18 cellular contexts compared by ENCODE assay signal in the genomic region with DNA sequence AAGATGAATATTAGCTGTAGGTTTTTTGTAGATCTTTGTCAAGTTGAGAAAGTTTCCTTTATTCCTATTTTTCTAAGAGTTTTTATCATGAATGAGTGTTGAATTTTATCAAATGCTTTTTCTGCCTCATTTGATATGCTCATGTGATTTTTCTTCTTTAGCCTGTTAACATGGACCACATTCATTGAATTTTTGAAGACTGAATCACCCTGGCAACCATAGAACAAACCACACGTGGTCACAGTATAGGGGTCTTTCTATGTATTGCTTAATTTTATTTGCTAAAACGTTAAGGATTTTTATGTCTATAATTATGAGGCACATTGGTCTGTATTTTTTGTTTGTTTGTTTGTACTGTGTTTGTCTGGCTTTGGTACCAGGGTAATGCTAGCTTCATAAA.
DNase-seq lines count a peak whose midpoint lies in the region; ATAC-seq and TF ChIP-seq lines count a peak whose summit lies in the region.
"Had no signal": no experiment of that assay in that cellular context is flagged by ENCODE, and none has a peak within 500 bp of the region (broad histone marks: within the 10 kb centered on the region; RNA-seq: fewer than 3 reads in every experiment).

No MANE protein-coding gene starts in this region.

- no peak for TF ChIP-seq CTCF in chondrocyte (IDR thresholded peaks at IDR 0.05)

- H3K4me2 ChIP-seq in mesendoderm (ENCODE audit: low read length) (no peak overlapping the region), mesenchymal stem cell (ENCODE audit: low read length, poor library complexity, severe bottlenecking) (no peak overlapping the region)

- no peak overlapping the region for H4K91ac ChIP-seq in mesenchymal stem cell (ENCODE audit: low read length)

- no peak overlapping the region for H2BK5ac ChIP-seq in mesendoderm (ENCODE audit: low read length)
- H2BK5ac ChIP-seq in mesenchymal stem cell (ENCODE audit: low read depth, low read length, poor library complexity, severe bottlenecking) = no peak overlapping the region

- no peak overlapping the region for H4K8ac ChIP-seq in mesendoderm (ENCODE audit: low read depth, low read length)
- no peak overlapping the region for H4K8ac ChIP-seq in mesenchymal stem cell (ENCODE audit: low read length)

- ATAC-seq in activated T-cell treated with anti-CD3 and anti-CD28 coated beads, Interleukin-2, amount 50 U/mL, for 72 hours (replicated peaks in 1 of 2) = no peak
- ATAC-seq in stimulated activated naive CD8-positive, alpha-beta T cell treated with anti-CD3 and anti-CD28 coated beads, Interleukin-15, Interleukin-2, amounts not matched to agents 100 U/mL and 50 U/mL, for 24 hours = no peak
- ATAC-seq: activated T-cell treated with anti-CD3 and anti-CD28 coated beads, Interleukin-2, amount 50 U/mL, for 4 hours; gastrocnemius medialis; stimulated activated effector memory CD8-positive, alpha-beta T cell treated with anti-CD3 and anti-CD28 coated beads, Interleukin-12 subunit alpha, Interleukin-12 subunit beta, amount 100 ng/mL, for 72 hours had no signal

- peak; percentile 32 for DNase-seq in COLO829 (ENCODE audit: low spot score)
- DNase-seq in NCI-H226 = peak; percentile 53
- no peak for DNase-seq in chondrocyte (ENCODE audit: low spot score)
- peak; percentile 37 for DNase-seq in mesendoderm
- no peak for DNase-seq in activated T-cell treated with anti-CD3 and anti-CD28 coated beads, Interleukin-2, amount 50 U/mL, for 72 hours
- DNase-seq in mesenchymal stem cell = no peak
- DNase-seq in NCI-H1694 treated with DMSO at 0.1 percent for 48 hours (lab: John Stamatoyannopoulos, UW) = no peak
- no peak for DNase-seq in stimulated activated naive CD8-positive, alpha-beta T cell treated with anti-CD3 and anti-CD28 coated beads, Interleukin-15, Interleukin-2, amounts not matched to agents 100 U/mL and 50 U/mL, for 24 hours
- DNase-seq: activated CD4-positive, alpha-beta T cell treated with anti-CD3 and anti-CD28 coated beads, Interleukin-2, amount 50 U/mL, for 4 hours; activated T-cell treated with anti-CD3 and anti-CD28 coated beads, Interleukin-2, amount 50 U/mL, for 4 hours; AML-193; amygdala; DMS153; gastrocnemius medialis; NCI-H1048; occipital lobe had no signal

- peaks cover 10% of the 10 kb centered on the region for H3K4me1 Mint-ChIP-seq in chondrocyte (ENCODE audit: low read depth)
- no peaks in the 10 kb centered on the region for H3K4me1 Mint-ChIP-seq in activated T-cell treated with anti-CD3 and anti-CD28 coated beads, Interleukin-2, amount 50 U/mL, for 72 hours (ENCODE audit: low read depth)
- H3K4me1 Mint-ChIP-seq: stimulated activated effector memory CD8-positive, alpha-beta T cell treated with anti-CD3 and anti-CD28 coated beads, Interleukin-12 subunit alpha, Interleukin-12 subunit beta, amount 100 ng/mL, for 72 hours had no signal

- H3K9ac ChIP-seq in mesendoderm (ENCODE audit: low read length) = no peak overlapping the region
- no peak overlapping the region for H3K9ac ChIP-seq in mesenchymal stem cell (ENCODE audit: low read length)

- H3K36me3 Mint-ChIP-seq in chondrocyte (ENCODE audit: low read depth) = no peaks in the 10 kb centered on the region
- no peaks in the 10 kb centered on the region for H3K36me3 Mint-ChIP-seq in activated T-cell treated with anti-CD3 and anti-CD28 coated beads, Interleukin-2, amount 50 U/mL, for 72 hours (ENCODE audit: insufficient read depth in 2 of 2)
- H3K36me3 Mint-ChIP-seq: stimulated activated effector memory CD8-positive, alpha-beta T cell treated with anti-CD3 and anti-CD28 coated beads, Interleukin-12 subunit alpha, Interleukin-12 subunit beta, amount 100 ng/mL, for 72 hours had no signal

- H4K5ac ChIP-seq in mesendoderm (ENCODE audit: low read length) = no peak overlapping the region

- no peak overlapping the region for H2BK120ac ChIP-seq in mesendoderm (ENCODE audit: low read depth, low read length)
- no peak overlapping the region for H2BK120ac ChIP-seq in mesenchymal stem cell (ENCODE audit: low read depth, low read length)

- H3K4me3 ChIP-seq in mesendoderm (ENCODE audit: low read length) = no peak overlapping the region
- H3K4me3 ChIP-seq in mesenchymal stem cell (ENCODE audit: insufficient read depth in 1 of 2, low read depth in 1 of 2, low read length in 2 of 2) = no peak overlapping the region
- H3K4me3 ChIP-seq: gastrocnemius medialis, tibial nerve had no signal

- peak overlapping the region; percentile 2 for H3K27ac Mint-ChIP-seq in chondrocyte (ENCODE audit: unreplicated experiment)
- no peak overlapping the region for H3K27ac Mint-ChIP-seq in activated T-cell treated with anti-CD3 and anti-CD28 coated beads, Interleukin-2, amount 50 U/mL, for 72 hours
- H3K27ac Mint-ChIP-seq: stimulated activated effector memory CD8-positive, alpha-beta T cell treated with anti-CD3 and anti-CD28 coated beads, Interleukin-12 subunit alpha, Interleukin-12 subunit beta, amount 100 ng/mL, for 72 hours had no signal

- H3K27ac ChIP-seq in mesendoderm (ENCODE audit: low read depth, low read length) (no peak overlapping the region), mesenchymal stem cell (ENCODE audit: low read length, poor library complexity, severe bottlenecking) (no peak overlapping the region)
- H3K27ac ChIP-seq: gastrocnemius medialis, tibial nerve had no signal

- no CpG with 5 or more reads among the region's 2 CpGs for WGBS in mesendoderm (ENCODE audit: extremely low coverage, insufficient coverage, low lambda C conversion rate)
- 9% methylated on average over 2 of the region's 2 CpGs for WGBS in mesenchymal stem cell

- no peak overlapping the region for H3K4me3 Mint-ChIP-seq in chondrocyte (ENCODE audit: unreplicated experiment)
- no peak overlapping the region for H3K4me3 Mint-ChIP-seq in activated T-cell treated with anti-CD3 and anti-CD28 coated beads, Interleukin-2, amount 50 U/mL, for 72 hours
- H3K4me3 Mint-ChIP-seq: activated T-cell treated with anti-CD3 and anti-CD28 coated beads, Interleukin-2, amount 50 U/mL, for 4 hours; stimulated activated effector memory CD8-positive, alpha-beta T cell treated with anti-CD3 and anti-CD28 coated beads, Interleukin-12 subunit alpha, Interleukin-12 subunit beta, amount 100 ng/mL, for 72 hours had no signal

- no peak overlapping the region for H3K56ac ChIP-seq in mesendoderm (ENCODE audit: low read length)

- H2AK5ac ChIP-seq in mesendoderm (ENCODE audit: low read length) = no peak overlapping the region
- H2AK5ac ChIP-seq in mesenchymal stem cell (ENCODE audit: low read length, severe bottlenecking) = no peak overlapping the region

- no peaks in the 10 kb centered on the region for H3K27me3 ChIP-seq in mesendoderm (ENCODE audit: insufficient read depth, low read length, poor library complexity)
- no peaks in the 10 kb centered on the region for H3K27me3 ChIP-seq in mesenchymal stem cell (ENCODE audit: control insufficient read depth in 1 of 2, insufficient read depth in 1 of 2, low read length in 2 of 2)
- H3K27me3 ChIP-seq: gastrocnemius medialis, tibial nerve had no signal

- H3K36me3 ChIP-seq in mesendoderm (ENCODE audit: control insufficient read depth, insufficient read depth, low read length) (no peaks in the 10 kb centered on the region), mesenchymal stem cell (ENCODE audit: control insufficient read depth in 1 of 2, insufficient read depth in 2 of 2, low read depth in 1 of 2, low read length in 2 of 2) (no peaks in the 10 kb centered on the region)
- H3K36me3 ChIP-seq: gastrocnemius medialis, tibial nerve had no signal

- no peak overlapping the region for H2BK15ac ChIP-seq in mesendoderm (replicated peaks; ENCODE audit: low read depth)
- H2BK15ac ChIP-seq in mesenchymal stem cell (ENCODE audit: low read depth, poor library complexity, severe bottlenecking) = no peak overlapping the region

- H3K9me3 Mint-ChIP-seq in chondrocyte (ENCODE audit: low read depth) = peaks cover 6% of the 10 kb centered on the region
- H3K9me3 Mint-ChIP-seq in activated T-cell treated with anti-CD3 and anti-CD28 coated beads, Interleukin-2, amount 50 U/mL, for 72 hours = no peaks in the 10 kb centered on the region
- H3K9me3 Mint-ChIP-seq: activated T-cell treated with anti-CD3 and anti-CD28 coated beads, Interleukin-2, amount 50 U/mL, for 4 hours; stimulated activated effector memory CD8-positive, alpha-beta T cell treated with anti-CD3 and anti-CD28 coated beads, Interleukin-12 subunit alpha, Interleukin-12 subunit beta, amount 100 ng/mL, for 72 hours had no signal

- no peaks in the 10 kb centered on the region for H3K9me3 ChIP-seq in mesenchymal stem cell (ENCODE audit: control insufficient read depth, low read length)
- H3K9me3 ChIP-seq: gastrocnemius medialis, tibial nerve had no signal

- H3K4ac ChIP-seq in mesendoderm (ENCODE audit: low read depth, low read length) (no peak overlapping the region), mesenchymal stem cell (ENCODE audit: low read depth in 1 of 2, low read length in 2 of 2) (no peak overlapping the region)

- no peak overlapping the region for H2AFZ ChIP-seq in mesenchymal stem cell (ENCODE audit: low read depth, low read length)

- no peaks in the 10 kb centered on the region for H3K27me3 Mint-ChIP-seq in chondrocyte (ENCODE audit: low read depth)
- peaks cover 4% of the 10 kb centered on the region for H3K27me3 Mint-ChIP-seq in activated T-cell treated with anti-CD3 and anti-CD28 coated beads, Interleukin-2, amount 50 U/mL, for 72 hours (ENCODE audit: low read depth)

- no peak overlapping the region for H2BK12ac ChIP-seq in mesenchymal stem cell (ENCODE audit: low read length in 2 of 2)

- H3K23ac ChIP-seq in mesendoderm (ENCODE audit: low read length) (no peak overlapping the region), mesenchymal stem cell (ENCODE audit: low read length in 2 of 2) (no peak overlapping the region)

- no peaks in the 10 kb centered on the region for H3K79me2 ChIP-seq in mesendoderm (ENCODE audit: control insufficient read depth, insufficient read depth, low read length)

- H3K14ac ChIP-seq in mesenchymal stem cell (ENCODE audit: low read length in 2 of 2) = no peak overlapping the region

- H3K4me1 ChIP-seq in mesendoderm (ENCODE audit: control insufficient read depth, low read depth, low read length) (no peaks in the 10 kb centered on the region), mesenchymal stem cell (ENCODE audit: control insufficient read depth, insufficient read depth, low read depth, low read length) (no peaks in the 10 kb centered on the region)
- H3K4me1 ChIP-seq: gastrocnemius medialis had no signal

- no peak overlapping the region for H3K18ac ChIP-seq in mesendoderm (ENCODE audit: low read length)
- H3K18ac ChIP-seq in mesenchymal stem cell (ENCODE audit: low read depth in 1 of 2, low read length in 2 of 2) = no peak overlapping the region

- H3K79me1 ChIP-seq in mesendoderm (ENCODE audit: low read length) = no peaks in the 10 kb centered on the region
- H3K79me1 ChIP-seq in mesenchymal stem cell (replicated peaks; ENCODE audit: low read length, poor library complexity, severe bottlenecking) = no peaks in the 10 kb centered on the region

Comparison
In these comparisons a context has a peak if more than half of its experiments do, and no peak if none do; other contexts are left out.
1. DNase-seq: peak in COLO829 (single experiment), NCI-H226 (single experiment) and mesendoderm (single experiment); none in chondrocyte (single experiment), activated T-cell treated with anti-CD3 and anti-CD28 coated beads, Interleukin-2, amount 50 U/mL, for 72 hours (0 of 2), mesenchymal stem cell (single experiment), NCI-H1694 treated with DMSO at 0.1 percent for 48 hours (single experiment) and stimulated activated naive CD8-positive, alpha-beta T cell treated with anti-CD3 and anti-CD28 coated beads, Interleukin-15, Interleukin-2, amounts not matched to agents 100 U/mL and 50 U/mL, for 24 hours (single experiment).